Comparison of ENCODE assay signal across 21 cellular contexts in genomic region chr5:92627186-92627585, GRCh38.
"Had no signal": no experiment of that assay in that cellular context is flagged by ENCODE, and none has a peak within 500 bp of the region (broad histone marks: within the 10 kb centered on the region; RNA-seq: fewer than 3 reads in every experiment).

No MANE protein-coding gene starts in this region.

- H3K9me3 ChIP-seq: esophagus muscularis mucosa, gastrocnemius medialis, lower lobe of right lung, mucosa of descending colon, right lobe of liver, transverse colon, vagina had no signal

- ATAC-seq: gastrocnemius medialis; left ventricle myocardium superior; lower lobe of right lung; mucosa of descending colon; natural killer cell treated with Interleukin-12 subunit alpha and Interleukin-12 subunit beta and Interleukin-15 and Interleukin-18, amount 100 ng/mL, for 72 hours; right lobe of liver; stimulated activated naive B cell treated with anti-CD40 and anti-IgM and Interleukin-4, amounts not matched to agents 10 μg/mL and 1 μg/mL and 100 μg/mL, for 72 hours had no signal

- H3K27ac ChIP-seq: dorsolateral prefrontal cortex, esophagus muscularis mucosa, gastrocnemius medialis, lower lobe of right lung, parathyroid adenoma, right lobe of liver, suprapubic skin, transverse colon, vagina had no signal

- FAIRE-seq: colon, keratinocyte had no signal

- DNase-seq: dorsolateral prefrontal cortex; effector CD4-positive, alpha-beta T cell; gastrocnemius medialis; head of caudate nucleus; left ventricle myocardium superior; lower lobe of right lung; mucosa of descending colon; naive B cell; right lobe of liver; small intestine; stimulated activated CD4-positive, alpha-beta T cell treated with anti-CD3 and anti-CD28 coated beads, Interleukin-15, amount 100 ng/mL, for 24 hours; stimulated activated CD4-positive, alpha-beta T cell treated with anti-CD3 and anti-CD28 coated beads, Interleukin-2, amount 100 ng/mL, for 48 hours; stimulated activated naive B cell treated with anti-CD40 and anti-IgM and Interleukin-4, amounts not matched to agents 10 μg/mL and 1 μg/mL and 100 μg/mL, for 72 hours; transverse colon had no signal

- H3K4me1 ChIP-seq: esophagus muscularis mucosa, gastrocnemius medialis, lower lobe of right lung, parathyroid adenoma, right lobe of liver, suprapubic skin, transverse colon, vagina had no signal

- H3K4me3 ChIP-seq: dorsolateral prefrontal cortex, esophagus muscularis mucosa, gastrocnemius medialis, lower lobe of right lung, mucosa of descending colon, right lobe of liver, suprapubic skin, transverse colon, vagina had no signal
